In genomic region chr11:68347841-68348240, GRCh38 we compare ENCODE assay signal across 15 cellular contexts. TPM values are rescaled to one million over a fixed set of nuclear protein-coding genes. Genes with fewer than 3 reads are reported as not detected.
A peak's percentile ranks its signal among the peaks of the same experiment; 100 is the strongest.
DNase-seq lines count a peak whose midpoint lies in the region; ATAC-seq, FAIRE-seq and TF ChIP-seq lines count a peak whose summit lies in the region.
"Had no signal": no experiment of that assay in that cellular context is flagged by ENCODE, and none has a peak within 500 bp of the region (broad histone marks: within the 10 kb centered on the region; RNA-seq: fewer than 3 reads in every experiment).

No MANE protein-coding gene starts in this region.

- peaks cover 7% of the 10 kb centered on the region for H3K79me2 ChIP-seq in mesendoderm (ENCODE audit: control insufficient read depth, insufficient read depth, low read length)

- no peak overlapping the region for H2BK5ac ChIP-seq in IMR-90 (ENCODE audit: low read depth, low read length, poor library complexity, severe bottlenecking)
- no peak overlapping the region for H2BK5ac ChIP-seq in mesendoderm (ENCODE audit: low read length)

- no peak overlapping the region for H2BK15ac ChIP-seq in IMR-90 (ENCODE audit: low read depth, low read length)
- H2BK15ac ChIP-seq in mesendoderm (replicated peaks; ENCODE audit: low read depth): no peak overlapping the region

- intact Hi-C loops in IMR-90 (cut with micrococcal nuclease): no loop called here
- intact Hi-C loops in kidney (cut with DNase I): no loop called here

- FAIRE-seq in kidney (lab: Jason Lieb, UNC): no peak
- FAIRE-seq: A204.1, K562 had no signal

- H2BK120ac ChIP-seq in IMR-90 (ENCODE audit: low read depth, low read length) (no peak overlapping the region), mesendoderm (ENCODE audit: low read depth, low read length) (no peak overlapping the region)

- H3K36me3 ChIP-seq in BLaER1 treated with 17β-estradiol and CSF1 and Interleukin-3, amounts not matched to agents 10 nM and 100 nM: peaks cover 0 to 66% (median 27%) of the 10 kb centered on the region in 11 experiments; a peak in 15 of 22 replicates
- H3K36me3 ChIP-seq in IMR-90 (ENCODE audit: control insufficient read depth, insufficient read depth, low read length): peaks cover 5% of the 10 kb centered on the region; the same call in 1 of the 2 replicates
- no peaks in the 10 kb centered on the region for H3K36me3 ChIP-seq in mesendoderm (ENCODE audit: control insufficient read depth, insufficient read depth, low read length)
- H3K36me3 ChIP-seq in kidney (ENCODE audit: control insufficient read depth in 1 of 2, insufficient read depth in 2 of 2, low read length in 2 of 2): no peaks in the 10 kb centered on the region

- peak overlapping the region; percentile 42 for H2AK9ac ChIP-seq in IMR-90 (replicated peaks; ENCODE audit: low read depth, low read length, poor library complexity)

- BruUV-seq in IMR-90 (replicated peaks; lab: Mats Ljungman, UMichigan): no TSS peak

- H2AK5ac ChIP-seq in IMR-90 (ENCODE audit: low read depth, low read length): no peak overlapping the region
- no peak overlapping the region for H2AK5ac ChIP-seq in mesendoderm (ENCODE audit: low read length)

- no peak overlapping the region for H3K23ac ChIP-seq in IMR-90 (ENCODE audit: low read depth, low read length)
- peak overlapping the region; percentile 45 for H3K23ac ChIP-seq in mesendoderm (ENCODE audit: low read length)

- H3K9ac ChIP-seq in BLaER1 treated with 17β-estradiol and CSF1 and Interleukin-3, amounts not matched to agents 10 nM and 100 nM: 0 out of 22 replicates have a peak overlapping the region, but pooled peaks of 1 of the 11 experiments have one; percentile 50
- H3K9ac ChIP-seq in IMR-90 (ENCODE audit: low read depth, low read length) (no peak overlapping the region), mesendoderm (ENCODE audit: low read length) (no peak overlapping the region), kidney (ENCODE audit: low read length in 2 of 2) (no peak overlapping the region)

- no peak for TF ChIP-seq RAD21 in IMR-90 (IDR thresholded peaks at IDR 0.05; ENCODE audit: low read length)

- dilution Hi-C loops in IMR-90 (cut with HindIII; ENCODE audit: low sequenced_read_pairs, unreplicated experiment): no loop called here

- H3K79me1 ChIP-seq in IMR-90 (ENCODE audit: low read depth in 1 of 2, low read length in 2 of 2) (peaks cover 24 to 38% of the 10 kb centered on the region in 2 experiments), mesendoderm (ENCODE audit: low read length) (peaks cover 8% of the 10 kb centered on the region)

- H3K4me3 ChIP-seq in BLaER1 treated with 17β-estradiol and CSF1 and Interleukin-3, amounts not matched to agents 10 nM and 100 nM: no peak overlapping the region
- H3K4me3 ChIP-seq in IMR-90 (ENCODE audit: insufficient read depth, low read depth, low read length) (no peak overlapping the region), mesendoderm (ENCODE audit: low read length) (no peak overlapping the region), kidney (ENCODE audit: low read length in 2 of 2) (no peak overlapping the region)
- H3K4me3 ChIP-seq: K562 had no signal

- in situ Hi-C loops in IMR-90 (cut with MboI; ENCODE audit: low sequenced_read_pairs): no loop called here

- ATAC-seq in IMR-90 (ENCODE audit: low read depth) (no peak), HG02870 (IDR thresholded peaks at IDR 0.05; ENCODE audit: unreplicated experiment) (no peak)
- ATAC-seq in stimulated activated naive B cell treated with anti-CD40 and anti-IgM and Interleukin-4, amounts not matched to agents 10 μg/mL and 1 μg/mL and 100 μg/mL, for 72 hours (replicated peaks): no peak

- peak overlapping the region in 2 of 11 experiments; percentile 15 to 53; a peak in 2 of 22 replicates for H3K27ac ChIP-seq in BLaER1 treated with 17β-estradiol and CSF1 and Interleukin-3, amounts not matched to agents 10 nM and 100 nM
- no peak overlapping the region for H3K27ac ChIP-seq in IMR-90 (ENCODE audit: insufficient read depth, low read length)
- no peak overlapping the region for H3K27ac ChIP-seq in mesendoderm (ENCODE audit: low read depth, low read length)
- no peak overlapping the region for H3K27ac ChIP-seq in kidney (ENCODE audit: low read depth in 2 of 2, low read length in 2 of 2)

- H4K5ac ChIP-seq in IMR-90 (ENCODE audit: low read depth, low read length): no peak overlapping the region
- no peak overlapping the region for H4K5ac ChIP-seq in mesendoderm (ENCODE audit: low read length)

- peaks cover 0 to 10% (median 7%) of the 10 kb centered on the region in 11 experiments; a peak in 8 of 22 replicates for H3K9me3 ChIP-seq in BLaER1 treated with 17β-estradiol and CSF1 and Interleukin-3, amounts not matched to agents 10 nM and 100 nM (replicated peaks in 1 of 11)
- H3K9me3 ChIP-seq in IMR-90 (ENCODE audit: control insufficient read depth, insufficient read depth, low read length) (no peaks in the 10 kb centered on the region), kidney (ENCODE audit: control insufficient read depth in 1 of 2, low read length in 2 of 2) (no peaks in the 10 kb centered on the region)
- H3K9me3 ChIP-seq: BE2C had no signal

- no peak overlapping the region for H4K8ac ChIP-seq in IMR-90 (ENCODE audit: low read depth in 2 of 2, low read length in 2 of 2)
- no peak overlapping the region for H4K8ac ChIP-seq in mesendoderm (ENCODE audit: low read depth, low read length)

- peak overlapping the region; percentile 14 for H3K27ac Mint-ChIP-seq in stimulated activated naive B cell treated with anti-CD40 and anti-IgM and Interleukin-4, amounts not matched to agents 10 μg/mL and 1 μg/mL and 100 μg/mL, for 72 hours
- H3K27ac Mint-ChIP-seq: CD8-positive, alpha-beta memory T cell had no signal

- H3K4ac ChIP-seq in IMR-90 (ENCODE audit: low read depth, low read length) (no peak overlapping the region), mesendoderm (ENCODE audit: low read depth, low read length) (no peak overlapping the region)

- H3K4me1 ChIP-seq in BLaER1 treated with 17β-estradiol and CSF1 and Interleukin-3, amounts not matched to agents 10 nM and 100 nM: peaks cover 38 to 90% (median 77%) of the 10 kb centered on the region in 10 experiments
- peaks cover 2% of the 10 kb centered on the region; the same call in 1 of the 2 replicates for H3K4me1 ChIP-seq in IMR-90 (ENCODE audit: control insufficient read depth, insufficient read depth, low read length)
- peaks cover 1% of the 10 kb centered on the region for H3K4me1 ChIP-seq in mesendoderm (ENCODE audit: control insufficient read depth, low read depth, low read length)
- peaks cover 12 to 23% of the 10 kb centered on the region in 2 donors for H3K4me1 ChIP-seq in kidney (ENCODE audit: control insufficient read depth in 1 of 2, insufficient read depth in 1 of 2, low read depth in 1 of 2, low read length in 2 of 2)
- H3K4me1 ChIP-seq: BE2C had no signal

- no peaks in the 10 kb centered on the region for H3K27me3 Mint-ChIP-seq in stimulated activated naive B cell treated with anti-CD40 and anti-IgM and Interleukin-4, amounts not matched to agents 10 μg/mL and 1 μg/mL and 100 μg/mL, for 72 hours
- H3K27me3 Mint-ChIP-seq: CD8-positive, alpha-beta memory T cell had no signal

- peaks cover 15 to 20% of the 10 kb centered on the region in 2 donors for H3K4me1 Mint-ChIP-seq in stimulated activated naive B cell treated with anti-CD40 and anti-IgM and Interleukin-4, amounts not matched to agents 10 μg/mL and 1 μg/mL and 100 μg/mL, for 72 hours
- H3K4me1 Mint-ChIP-seq: CD8-positive, alpha-beta memory T cell had no signal

- no peak for DNase-seq in IMR-90
- DNase-seq in mesendoderm: no peak
- no peak for DNase-seq in stimulated activated naive B cell treated with anti-CD40 and anti-IgM and Interleukin-4, amounts not matched to agents 10 μg/mL and 1 μg/mL and 100 μg/mL, for 72 hours
- DNase-seq in kidney: no peak
- no peak for DNase-seq in stimulated activated CD4-positive, alpha-beta T cell treated with anti-CD3 and anti-CD28 coated beads, Interleukin-15, amount 100 ng/mL, for 24 hours
- DNase-seq: BE2C; Caco-2; CD8-positive, alpha-beta memory T cell; DMS53; GOT3; Karpas-422 had no signal

- H3K27me3 ChIP-seq in BLaER1 treated with 17β-estradiol and CSF1 and Interleukin-3, amounts not matched to agents 10 nM and 100 nM: peaks cover 0 to 8% (median 0%) of the 10 kb centered on the region in 11 experiments; a peak in 2 of 22 replicates
- H3K27me3 ChIP-seq in IMR-90 (ENCODE audit: control insufficient read depth, insufficient read depth, low read length): no peaks in the 10 kb centered on the region
- no peaks in the 10 kb centered on the region for H3K27me3 ChIP-seq in mesendoderm (ENCODE audit: insufficient read depth, low read length, poor library complexity)
- H3K27me3 ChIP-seq: BE2C had no signal

- peaks cover 0 to 3% of the 10 kb centered on the region in 2 donors for H3K9me3 Mint-ChIP-seq in stimulated activated naive B cell treated with anti-CD40 and anti-IgM and Interleukin-4, amounts not matched to agents 10 μg/mL and 1 μg/mL and 100 μg/mL, for 72 hours
- H3K9me3 Mint-ChIP-seq: CD8-positive, alpha-beta memory T cell had no signal

- TF ChIP-seq CTCF in IMR-90 (conservative IDR thresholded peaks at IDR 0.05; ENCODE audit: low read depth, low read length): no peak
- no peak for TF ChIP-seq CTCF in kidney (IDR thresholded peaks at IDR 0.05; ENCODE audit: borderline replicate concordance, extremely low read depth, insufficient read depth)

- no peak overlapping the region for H2AFZ ChIP-seq in IMR-90 (replicated peaks; ENCODE audit: low read length, poor library complexity)

- TF ChIP-seq POLR2A in IMR-90 (IDR thresholded peaks at IDR 0.05; ENCODE audit: low read depth, low read length): no peak

- H3K9me1 ChIP-seq in IMR-90 (ENCODE audit: insufficient read depth, low read length): peaks cover 12% of the 10 kb centered on the region

- POLR2A ChIA-PET in IMR-90 (lab: Charles Lee; ENCODE audit: unreplicated experiment): no interaction called here

- peaks cover 15 to 100% (median 84%) of the 10 kb centered on the region in 11 experiments; a peak in 20 of 22 replicates for H4K20me1 ChIP-seq in BLaER1 treated with 17β-estradiol and CSF1 and Interleukin-3, amounts not matched to agents 10 nM and 100 nM
- H4K20me1 ChIP-seq in IMR-90 (ENCODE audit: insufficient read depth, low read length): peaks cover 14% of the 10 kb centered on the region; the same call in 1 of the 2 replicates

- peaks cover 2 to 4% of the 10 kb centered on the region in 2 donors for H3K36me3 Mint-ChIP-seq in stimulated activated naive B cell treated with anti-CD40 and anti-IgM and Interleukin-4, amounts not matched to agents 10 μg/mL and 1 μg/mL and 100 μg/mL, for 72 hours

- H3K4me2 ChIP-seq in BLaER1 treated with 17β-estradiol and CSF1 and Interleukin-3, amounts not matched to agents 10 nM and 100 nM: peak overlapping the region; percentile 69 to 91 (median 83); a peak in 19 of 22 replicates
- H3K4me2 ChIP-seq in IMR-90 (ENCODE audit: low read depth, low read length) (no peak overlapping the region), mesendoderm (ENCODE audit: low read length) (no peak overlapping the region)

- 98% methylated on average over 17 of the region's 32 CpGs; no CpG with 5 or more reads in 1 of the 2 experiments for WGBS in IMR-90 (ENCODE audit: extremely low coverage in 2 of 2, insufficient read length in 1 of 2), 2 experiments
- WGBS in mesendoderm (ENCODE audit: extremely low coverage, insufficient coverage, low lambda C conversion rate): no CpG with 5 or more reads among the region's 32 CpGs

- no peak overlapping the region for H4K91ac ChIP-seq in IMR-90 (ENCODE audit: insufficient read depth, low read depth, low read length)

- H2BK20ac ChIP-seq in IMR-90 (ENCODE audit: low read depth, low read length): no peak overlapping the region

- CTCF ChIA-PET in IMR-90 (lab: Yijun Ruan, JAX): no interaction called here

- H3K14ac ChIP-seq in IMR-90 (replicated peaks; ENCODE audit: low read depth, low read length): no peak overlapping the region

- no peak overlapping the region for H3K56ac ChIP-seq in IMR-90 (ENCODE audit: extremely low read depth, insufficient read depth, low read length)
- no peak overlapping the region for H3K56ac ChIP-seq in mesendoderm (ENCODE audit: low read length)

- no peak overlapping the region for H3K4me3 Mint-ChIP-seq in stimulated activated naive B cell treated with anti-CD40 and anti-IgM and Interleukin-4, amounts not matched to agents 10 μg/mL and 1 μg/mL and 100 μg/mL, for 72 hours
- H3K4me3 Mint-ChIP-seq: CD8-positive, alpha-beta memory T cell had no signal

- H3K18ac ChIP-seq in IMR-90 (ENCODE audit: low read depth, low read length) (no peak overlapping the region), mesendoderm (ENCODE audit: low read length) (no peak overlapping the region)

RNA-seq across cellular contexts. Expression of gene LRP5, which starts 35.5 kb away (rescaled TPM):
- total RNA-seq in IMR-90 (2012; rRNA removed) (10.4 and 11.1 TPM in 2 replicates), kidney (71.3 TPM)
- polyA plus RNA-seq in IMR-90 (2012; rRNA removed) (15.0 and 19.0 TPM in 2 replicates), kidney (ENCODE audit: insufficient read depth, low read depth, low replicate concordance) (55.4 TPM)
- polyA plus RNA-seq in IMR-90 (2012; cell fraction: cytosol; rRNA removed): 12.0 and 21.8 TPM in 2 replicates
- 13.9 and 32.5 TPM in 2 replicates for polyA plus RNA-seq in IMR-90 (2012; cell fraction: nucleus; rRNA removed; ENCODE audit: low replicate concordance)
- 20.9 TPM for polyA plus RNA-seq in mesendoderm (2013, experiment 1 of 2)
- 23.3 TPM for polyA plus RNA-seq in mesendoderm (2013, experiment 2 of 2)

Comparison
In these comparisons a context has a peak if more than half of its experiments do, and no peak if none do; other contexts are left out.
1. H3K4me2 ChIP-seq: peak in BLaER1 treated with 17β-estradiol and CSF1 and Interleukin-3, amounts not matched to agents 10 nM and 100 nM (11 of 11); none in IMR-90 (single experiment) and mesendoderm (single experiment).